ENCODE assay signal across 15 cellular contexts in genomic region chr16:8110572-8111514, GRCh38.
A peak's percentile ranks its signal among the peaks of the same experiment; 100 is the strongest.
DNase-seq lines count a peak whose midpoint lies in the region; ATAC-seq, FAIRE-seq and TF ChIP-seq lines count a peak whose summit lies in the region.
"Had no signal": no experiment of that assay in that cellular context is flagged by ENCODE, and none has a peak within 500 bp of the region (broad histone marks: within the 10 kb centered on the region; RNA-seq: fewer than 3 reads in every experiment).

No MANE protein-coding gene starts in this region.

- WGBS in K562 (ENCODE audit: insufficient coverage, low coverage, missing lambda C conversion rate), result 2% methylated on average over 6 of the region's 6 CpGs

- H3K4me1 ChIP-seq in K562 (replicated peaks in 1 of 2; ENCODE audit: control insufficient read depth in 2 of 2, insufficient read depth in 2 of 2, low read length in 2 of 2) (peaks cover 4 to 14% of the 10 kb centered on the region in 2 experiments; a peak in 4 of 5 replicates), MM.1S (ENCODE audit: low read length) (no peaks in the 10 kb centered on the region), SJCRH30 (no peaks in the 10 kb centered on the region)
- H3K4me1 ChIP-seq: BLaER1 had no signal

- in situ Hi-C loops in K562 (cut with MboI), result no loop called here

- H3K36me3 ChIP-seq in K562 (ENCODE audit: control insufficient read depth, insufficient read depth, low read length), result peaks cover 35% of the 10 kb centered on the region
- H3K36me3 ChIP-seq in MM.1S (replicated peaks; ENCODE audit: insufficient read depth, low read length), result no peaks in the 10 kb centered on the region
- H3K36me3 ChIP-seq in SJCRH30, result no peaks in the 10 kb centered on the region
- H3K36me3 ChIP-seq: BLaER1 had no signal

- H3K27ac ChIP-seq in K562 (ENCODE audit: extremely low read depth, low read depth, low read length) (peak overlapping the region; percentile 94), MM.1S (ENCODE audit: low read length) (no peak overlapping the region), SJCRH30 (no peak overlapping the region), coronary artery (no peak overlapping the region)
- H3K27ac ChIP-seq: BLaER1 had no signal

- DNase-seq in NCI-H2227 (lab: John Stamatoyannopoulos, UW; ENCODE audit: unreplicated experiment) (peak; percentile 27), NCI-H2227 treated with DMSO at 0.1 percent for 48 hours (lab: John Stamatoyannopoulos, UW) (no peak), M059J (ENCODE audit: low read depth) (peak; percentile 5), K562 (ENCODE audit: extremely low read depth in 1 of 4, low spot score in 3 of 4) (peak in 1 of 4 experiments; percentile 87), MM.1S (no peak), SJCRH30 (no peak), coronary artery (ENCODE audit: low spot score) (no peak)
- DNase-seq: 8988T; Calu3; CD4-positive, alpha-beta memory T cell; DMS79; GF-D8; GOT3; H9 had no signal

- BruUV-seq in K562 (replicated peaks; lab: Mats Ljungman, UMichigan), result no TSS peak

- no peaks in the 10 kb centered on the region for H3K9me1 ChIP-seq in K562 (ENCODE audit: control insufficient read depth, insufficient read depth, low read length)

- H3K9ac ChIP-seq in K562 (ENCODE audit: insufficient read depth in 1 of 2, low read depth in 2 of 2, low read length in 2 of 2) (peak overlapping the region; percentile 84 to 85), MM.1S (ENCODE audit: low read length) (no peak overlapping the region)
- H3K9ac ChIP-seq: BLaER1 had no signal

- H3K9me2 ChIP-seq in MM.1S (replicated peaks; ENCODE audit: insufficient read depth, low read length), result no peaks in the 10 kb centered on the region

- H2AFZ ChIP-seq in K562 (ENCODE audit: low read depth, low read length) (peak overlapping the region; percentile 47), MM.1S (ENCODE audit: low read length) (no peak overlapping the region)

- CTCF ChIA-PET in K562 (lab: Yijun Ruan, JAX; ENCODE audit: low intra/inter-chr PET ratio), result no interaction called here

- peak; percentile 76 for ATAC-seq in K562

- peaks cover 73% of the 10 kb centered on the region for H3K79me2 ChIP-seq in K562 (ENCODE audit: control insufficient read depth, insufficient read depth, low read length)
- H3K79me2 ChIP-seq in MM.1S (ENCODE audit: low read length), result no peaks in the 10 kb centered on the region

- H3K4me2 ChIP-seq in K562 (ENCODE audit: insufficient read depth, low read length), result peak overlapping the region; percentile 98
- no peak overlapping the region for H3K4me2 ChIP-seq in MM.1S (ENCODE audit: low read depth, low read length)
- H3K4me2 ChIP-seq: BLaER1 had no signal

- TF ChIP-seq RAD21 in K562 (CRISPR knock-in tag; conservative IDR thresholded peaks at IDR 0.05 in 1 of 2, IDR thresholded peaks at IDR 0.05 in 1 of 2), result no peak

- H4K20me1 ChIP-seq in K562 (replicated peaks; ENCODE audit: control insufficient read depth, insufficient read depth, low read length) (peaks cover 5% of the 10 kb centered on the region; the same call in 1 of the 2 replicates), MM.1S (ENCODE audit: insufficient read depth, low read length) (no peaks in the 10 kb centered on the region)
- H4K20me1 ChIP-seq: BLaER1 had no signal

- peak; percentile 86 for FAIRE-seq in K562 (lab: Jason Lieb, UNC)

- POLR2A ChIA-PET in K562 (lab: Yijun Ruan, JAX), result interaction anchor here (0.6 to 2.0 kb wide), 6 partner anchors 10 to 71 kb away, joined by 3 to 8 read pairs (median 3); no protein-coding TSS in a partner anchor

- H3F3A ChIP-seq in MM.1S (ENCODE audit: insufficient read depth, low read length), result no peaks in the 10 kb centered on the region

- intact Hi-C loops in K562 (cut with micrococcal nuclease), result loop anchor here (2.0 to 10.0 kb wide), 3 partner anchors 62 to 72 kb away; no protein-coding TSS in a partner anchor

- TF ChIP-seq CTCF in K562 (IDR thresholded peaks at IDR 0.05 in 2 of 3, conservative IDR thresholded peaks at IDR 0.05 in 1 of 3; ENCODE audit: insufficient read depth in 2 of 3, low read depth in 1 of 3, low read length in 3 of 3) (no peak), MM.1S (IDR thresholded peaks at IDR 0.05; ENCODE audit: low read length) (no peak), coronary artery (IDR thresholded peaks at IDR 0.05) (no peak)

- H3K9me3 ChIP-seq in K562 (replicated peaks; ENCODE audit: control insufficient read depth, insufficient read depth, low read depth, low read length), result no peaks in the 10 kb centered on the region
- H3K9me3 ChIP-seq in MM.1S (replicated peaks; ENCODE audit: insufficient read depth, low read length), result no peaks in the 10 kb centered on the region
- no peaks in the 10 kb centered on the region for H3K9me3 ChIP-seq in SJCRH30 (replicated peaks)

- TF ChIP-seq EP300 in K562 (IDR thresholded peaks at IDR 0.05; ENCODE audit: low read length), result peak; percentile 43; the same call in 1 of the 2 replicates

- TF ChIP-seq POLR2A in K562 (conservative IDR thresholded peaks at IDR 0.05), result peak; percentile 81

- H3K27me3 ChIP-seq in K562 (ENCODE audit: control insufficient read depth in 2 of 2, insufficient read depth in 2 of 2, low read length in 2 of 2) (no peaks in the 10 kb centered on the region), MM.1S (replicated peaks; ENCODE audit: insufficient read depth, low read length) (no peaks in the 10 kb centered on the region), SJCRH30 (no peaks in the 10 kb centered on the region; the same call in 1 of the 2 replicates)
- H3K27me3 ChIP-seq: BLaER1 had no signal

- H3K4me3 ChIP-seq in K562 (peak overlapping the region; percentile 55), MM.1S (ENCODE audit: low read length) (no peak overlapping the region), SJCRH30 (no peak overlapping the region), coronary artery (no peak overlapping the region)
- H3K4me3 ChIP-seq: BLaER1 had no signal

TF ChIP-seq in K562, 482 proteins besides CTCF, POLR2A, EP300 and RAD21 (continues in another document):
- TF ChIP-seq MAZ (CRISPR knock-in tag; conservative IDR thresholded peaks at IDR 0.05 in 1 of 2, IDR thresholded peaks at IDR 0.05 in 1 of 2) (no peak), FOXK2 (conservative IDR thresholded peaks at IDR 0.05 in 1 of 2, IDR thresholded peaks at IDR 0.05 in 1 of 2; ENCODE audit: low read depth in 2 of 2) (0 out of 4 replicates have a peak, but pooled peaks of 1 of the 2 experiments have one; percentile 45), PCBP2 (IDR thresholded peaks at IDR 0.05; ENCODE audit: low read depth, low read length, poor library complexity, severe bottlenecking) (no peak), MAFG (tag; conservative IDR thresholded peaks at IDR 0.05) (peak; percentile 65), HIVEP1 (CRISPR knock-in tag; IDR thresholded peaks at IDR 0.05) (no peak), ZBTB2 (IDR thresholded peaks at IDR 0.05) (no peak), CHD4 (IDR thresholded peaks at IDR 0.05; ENCODE audit: insufficient read depth, insufficient replicate concordance, low read depth, low read length, poor library complexity, severe bottlenecking) (no peak), PPARD (CRISPR knock-in tag; IDR thresholded peaks at IDR 0.05) (no peak), RBM34 (IDR thresholded peaks at IDR 0.05; ENCODE audit: borderline replicate concordance, insufficient read depth, low read length) (no peak), ZNF124 (CRISPR knock-in tag; IDR thresholded peaks at IDR 0.05) (no peak), TFAM (CRISPR knock-in tag; conservative IDR thresholded peaks at IDR 0.05) (no peak), MCM3 (IDR thresholded peaks at IDR 0.05) (no peak)
- TF ChIP-seq, protein P1, sequence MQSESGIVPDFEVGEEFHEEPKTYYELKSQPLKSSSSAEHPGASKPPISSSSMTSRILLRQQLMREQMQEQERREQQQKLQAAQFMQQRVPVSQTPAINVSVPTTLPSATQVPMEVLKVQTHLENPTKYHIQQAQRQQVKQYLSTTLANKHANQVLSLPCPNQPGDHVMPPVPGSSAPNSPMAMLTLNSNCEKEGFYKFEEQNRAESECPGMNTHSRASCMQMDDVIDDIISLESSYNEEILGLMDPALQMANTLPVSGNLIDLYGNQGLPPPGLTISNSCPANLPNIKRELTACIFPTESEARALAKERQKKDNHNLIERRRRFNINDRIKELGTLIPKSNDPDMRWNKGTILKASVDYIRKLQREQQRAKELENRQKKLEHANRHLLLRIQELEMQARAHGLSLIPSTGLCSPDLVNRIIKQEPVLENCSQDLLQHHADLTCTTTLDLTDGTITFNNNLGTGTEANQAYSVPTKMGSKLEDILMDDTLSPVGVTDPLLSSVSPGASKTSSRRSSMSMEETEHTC (IDR thresholded peaks at IDR 0.05), result no peak
- TF ChIP-seq, protein P2, sequence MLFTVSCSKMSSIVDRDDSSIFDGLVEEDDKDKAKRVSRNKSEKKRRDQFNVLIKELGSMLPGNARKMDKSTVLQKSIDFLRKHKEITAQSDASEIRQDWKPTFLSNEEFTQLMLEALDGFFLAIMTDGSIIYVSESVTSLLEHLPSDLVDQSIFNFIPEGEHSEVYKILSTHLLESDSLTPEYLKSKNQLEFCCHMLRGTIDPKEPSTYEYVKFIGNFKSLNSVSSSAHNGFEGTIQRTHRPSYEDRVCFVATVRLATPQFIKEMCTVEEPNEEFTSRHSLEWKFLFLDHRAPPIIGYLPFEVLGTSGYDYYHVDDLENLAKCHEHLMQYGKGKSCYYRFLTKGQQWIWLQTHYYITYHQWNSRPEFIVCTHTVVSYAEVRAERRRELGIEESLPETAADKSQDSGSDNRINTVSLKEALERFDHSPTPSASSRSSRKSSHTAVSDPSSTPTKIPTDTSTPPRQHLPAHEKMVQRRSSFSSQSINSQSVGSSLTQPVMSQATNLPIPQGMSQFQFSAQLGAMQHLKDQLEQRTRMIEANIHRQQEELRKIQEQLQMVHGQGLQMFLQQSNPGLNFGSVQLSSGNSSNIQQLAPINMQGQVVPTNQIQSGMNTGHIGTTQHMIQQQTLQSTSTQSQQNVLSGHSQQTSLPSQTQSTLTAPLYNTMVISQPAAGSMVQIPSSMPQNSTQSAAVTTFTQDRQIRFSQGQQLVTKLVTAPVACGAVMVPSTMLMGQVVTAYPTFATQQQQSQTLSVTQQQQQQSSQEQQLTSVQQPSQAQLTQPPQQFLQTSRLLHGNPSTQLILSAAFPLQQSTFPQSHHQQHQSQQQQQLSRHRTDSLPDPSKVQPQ (CRISPR knock-in tag; IDR thresholded peaks at IDR 0.05; ENCODE audit: borderline replicate concordance), result no peak

Comparison
In these comparisons a context has a peak if more than half of its experiments do, and no peak if none do; other contexts are left out.
1. DNase-seq: peak in NCI-H2227 (single experiment) and M059J (single experiment); none in NCI-H2227 treated with DMSO at 0.1 percent for 48 hours (single experiment), MM.1S (single experiment), SJCRH30 (0 of 2) and coronary artery (single experiment).